In genomic region chr9:88782931-88783451, GRCh38 we compare ENCODE assay signal across 1 cellular context.
TF ChIP-seq lines count a peak whose summit lies in the region.

No MANE protein-coding gene starts in this region.

TF ChIP-seq in IMR-90, 13 proteins besides CTCF, POLR2A, EP300 and RAD21:
- TF ChIP-seq MAFK (IDR thresholded peaks at IDR 0.05; ENCODE audit: low read depth, low read length) (peak; percentile 94), MXI1 (IDR thresholded peaks at IDR 0.05; ENCODE audit: borderline replicate concordance, low read depth, low read length) (no peak)
